In the genomic region with DNA sequence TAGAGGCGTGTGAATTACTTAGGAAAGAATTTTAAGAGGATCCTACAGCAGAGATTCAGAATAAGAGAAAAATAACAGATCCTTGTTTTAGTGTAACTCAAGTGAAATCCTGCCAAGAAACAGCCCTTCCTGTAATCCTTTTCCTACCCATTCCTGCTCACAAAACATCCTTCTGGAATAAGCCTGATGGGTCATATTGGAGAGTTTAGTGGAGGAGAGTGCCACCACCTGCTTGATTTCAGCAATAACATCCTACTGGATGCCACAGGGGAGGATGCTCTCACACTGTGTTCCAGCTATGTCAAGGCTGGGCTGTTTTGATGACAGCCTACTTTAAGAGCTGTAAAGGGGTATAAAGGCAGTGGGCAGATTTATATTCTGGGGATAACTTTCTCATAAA, we compare ENCODE assay signal across 8 cellular contexts. TPM values are rescaled to one million over a fixed set of nuclear protein-coding genes. Genes with fewer than 3 reads are reported as not detected.
DNase-seq lines count a peak whose midpoint lies in the region; ATAC-seq and TF ChIP-seq lines count a peak whose summit lies in the region.

No MANE protein-coding gene starts in this region.

- no peak overlapping the region for H3K4me3 Mint-ChIP-seq in activated CD8-positive, alpha-beta memory T cell treated with anti-CD3 and anti-CD28 coated beads, Interleukin-2, amount 10 ng/mL, durations not matched to agents 7 days and 5 days

- WGBS in transverse colon (ENCODE audit: low coverage in 1 of 2), 2 donors, result 50 to 72% methylated on average over 1 of the region's 1 CpG

- intact Hi-C loops in left ventricle myocardium inferior (cut with micrococcal nuclease) (no loop called here), transverse colon (cut with DNase I; ENCODE audit: low total_unique reads) (no loop called here)

- TF ChIP-seq POLR2A in transverse colon (IDR thresholded peaks at IDR 0.05), result no peak

- DNase-seq in SK-N-DZ (ENCODE audit: low spot score), result peak; percentile 72
- DNase-seq in left ventricle myocardium inferior, result no peak
- DNase-seq in transverse colon, result no peak
- DNase-seq in activated CD8-positive, alpha-beta memory T cell treated with anti-CD3 and anti-CD28 coated beads, Interleukin-2, amount 50 U/mL, for 4 hours, result no peak
- DNase-seq in activated CD8-positive, alpha-beta memory T cell treated with anti-CD3 and anti-CD28 coated beads, Interleukin-2, amount 10 ng/mL, durations not matched to agents 7 days and 5 days, result no peak

- no peaks in the 10 kb centered on the region for H3K4me1 Mint-ChIP-seq in activated CD8-positive, alpha-beta memory T cell treated with anti-CD3 and anti-CD28 coated beads, Interleukin-2, amount 10 ng/mL, durations not matched to agents 7 days and 5 days

- H3K4me1 ChIP-seq in left ventricle myocardium inferior (no peaks in the 10 kb centered on the region), transverse colon (no peaks in the 10 kb centered on the region)

- H3K27me3 ChIP-seq in left ventricle myocardium inferior (ENCODE audit: low read depth) (no peaks in the 10 kb centered on the region), transverse colon (no peaks in the 10 kb centered on the region)

- ATAC-seq in HG02938 (IDR thresholded peaks at IDR 0.05; ENCODE audit: unreplicated experiment), result no peak
- no peak for ATAC-seq in activated CD8-positive, alpha-beta memory T cell treated with anti-CD3 and anti-CD28 coated beads, Interleukin-2, amount 10 ng/mL, durations not matched to agents 7 days and 5 days

- in situ Hi-C loops in transverse colon (cut with MboI; ENCODE audit: low pct_ligation_motif_present in 1 of 4, low pct_unique_long_range_greater_than_20kb in 1 of 4, low sequenced_read_pairs in 3 of 4), result no loop called here

- TF ChIP-seq CTCF in GM12873 (IDR thresholded peaks at IDR 0.05; ENCODE audit: insufficient read depth, low read depth, low read length, missing control alignments) (peak; percentile 52), LNCAP (IDR thresholded peaks at IDR 0.05) (peak; percentile 67), left ventricle myocardium inferior (IDR thresholded peaks at IDR 0.05; ENCODE audit: borderline replicate concordance) (peak; percentile 39), transverse colon (IDR thresholded peaks at IDR 0.05) (peak in 3 of 5 experiments; percentile 26 to 36 (median 29))

- TF ChIP-seq EP300 in transverse colon (IDR thresholded peaks at IDR 0.05; ENCODE audit: low read depth), result no peak

- no peaks in the 10 kb centered on the region for H3K27me3 Mint-ChIP-seq in activated CD8-positive, alpha-beta memory T cell treated with anti-CD3 and anti-CD28 coated beads, Interleukin-2, amount 10 ng/mL, durations not matched to agents 7 days and 5 days

- peaks cover 2% of the 10 kb centered on the region for H3K36me3 Mint-ChIP-seq in activated CD8-positive, alpha-beta memory T cell treated with anti-CD3 and anti-CD28 coated beads, Interleukin-2, amount 10 ng/mL, durations not matched to agents 7 days and 5 days

- H3K4me3 ChIP-seq in left ventricle myocardium inferior (no peak overlapping the region), transverse colon (no peak overlapping the region)

- H3K9me3 Mint-ChIP-seq in activated CD8-positive, alpha-beta memory T cell treated with anti-CD3 and anti-CD28 coated beads, Interleukin-2, amount 10 ng/mL, durations not matched to agents 7 days and 5 days (ENCODE audit: low read depth), result peaks cover 6% of the 10 kb centered on the region

- CTCF ChIA-PET in activated CD8-positive, alpha-beta memory T cell treated with anti-CD3 and anti-CD28 coated beads, Interleukin-2, amount 10 ng/mL, durations not matched to agents 7 days and 5 days (lab: Charles Lee), result no interaction called here

- no peak overlapping the region for H3K27ac ChIP-seq in left ventricle myocardium inferior (replicated peaks)
- no peak overlapping the region for H3K27ac ChIP-seq in transverse colon

- H3K36me3 ChIP-seq in left ventricle myocardium inferior (no peaks in the 10 kb centered on the region), transverse colon (no peaks in the 10 kb centered on the region)

- H3K9me3 ChIP-seq in left ventricle myocardium inferior (replicated peaks), result peaks cover 4% of the 10 kb centered on the region
- H3K9me3 ChIP-seq in transverse colon, result no peaks in the 10 kb centered on the region

- H3K27ac Mint-ChIP-seq in activated CD8-positive, alpha-beta memory T cell treated with anti-CD3 and anti-CD28 coated beads, Interleukin-2, amount 10 ng/mL, durations not matched to agents 7 days and 5 days, result no peak overlapping the region

RNA-seq across cellular contexts. Expression of gene CCDC178, which starts 54.8 kb away (rescaled TPM):
- not detected in 2 replicates for polyA plus RNA-seq in SK-N-DZ (2014; cell fraction: cytosol; rRNA removed)
- not detected in 2 replicates for polyA plus RNA-seq in SK-N-DZ (2014; cell fraction: nucleus; rRNA removed)
- 0.27 TPM for total RNA-seq in left ventricle myocardium inferior
- total RNA-seq in transverse colon, result 100 to 1,000 TPM in 1 of 4 donors, not detected in 3; 131 TPM
- not detected for total RNA-seq in activated CD8-positive, alpha-beta memory T cell treated with anti-CD3 and anti-CD28 coated beads, Interleukin-2, amount 10 ng/mL, durations not matched to agents 7 days and 5 days
